In genomic region chr12:131116437-131117117, GRCh38 we compare ENCODE assay signal across 10 cellular contexts.
DNase-seq lines count a peak whose midpoint lies in the region; ATAC-seq and TF ChIP-seq lines count a peak whose summit lies in the region.
"Had no signal": no experiment of that assay in that cellular context is flagged by ENCODE, and none has a peak within 500 bp of the region (broad histone marks: within the 10 kb centered on the region; RNA-seq: fewer than 3 reads in every experiment).

No MANE protein-coding gene starts in this region.

- H3K9me3 Mint-ChIP-seq in activated naive CD4-positive, alpha-beta T cell treated with anti-CD3 and anti-CD28 coated beads, Interleukin-2, amount 50 U/mL, for 72 hours: no peaks in the 10 kb centered on the region

- H3K4me3 ChIP-seq in SJSA1: no peak overlapping the region
- H3K4me3 ChIP-seq in thymus (ENCODE audit: low read length): no peak overlapping the region
- H3K4me3 ChIP-seq in coronary artery: no peak overlapping the region
- H3K4me3 ChIP-seq: prostate gland had no signal

- no peaks in the 10 kb centered on the region for H3K36me3 Mint-ChIP-seq in activated naive CD4-positive, alpha-beta T cell treated with anti-CD3 and anti-CD28 coated beads, Interleukin-2, amount 50 U/mL, for 72 hours

- DNase-seq in NCI-H82 (lab: John Stamatoyannopoulos, UW): peak; percentile 56
- DNase-seq in NCI-H82 treated with DMSO at 0.1 percent for 48 hours (lab: John Stamatoyannopoulos, UW; ENCODE audit: unreplicated experiment): no peak
- no peak for DNase-seq in SJSA1 (ENCODE audit: low read depth in 1 of 2, low spot score in 2 of 2)
- DNase-seq in hepatic stellate cell (ENCODE audit: low spot score): peak; percentile 32
- no peak for DNase-seq in coronary artery (ENCODE audit: low spot score)
- DNase-seq in activated naive CD4-positive, alpha-beta T cell treated with anti-CD3 and anti-CD28 coated beads, Interleukin-2, amount 50 U/mL, for 72 hours (ENCODE audit: low spot score in 2 of 2): no peak
- no peak for DNase-seq in cerebellar nuclear complex (lab: John Stamatoyannopoulos, UW)
- DNase-seq: NCI-H2107 had no signal

- H3K27me3 ChIP-seq in SJSA1 (replicated peaks): no peaks in the 10 kb centered on the region
- H3K27me3 ChIP-seq in thymus (ENCODE audit: control insufficient read depth, insufficient read depth): no peaks in the 10 kb centered on the region

- H3K27ac ChIP-seq in SJSA1: 0 out of 2 replicates have a peak overlapping the region, but pooled peaks have one; percentile 76
- peak overlapping the region; percentile 9 for H3K27ac ChIP-seq in thymus (ENCODE audit: low read depth)
- H3K27ac ChIP-seq in coronary artery: peak overlapping the region in 1 of 2 donors; percentile 61
- H3K27ac ChIP-seq: prostate gland had no signal

- 67% methylated on average over 15 of the region's 15 CpGs for WGBS in thymus

- ATAC-seq in activated naive CD4-positive, alpha-beta T cell treated with anti-CD3 and anti-CD28 coated beads, Interleukin-2, amount 50 U/mL, for 72 hours: no peak

- H3K36me3 ChIP-seq in SJSA1 (no peaks in the 10 kb centered on the region), thymus (ENCODE audit: control insufficient read depth, insufficient read depth) (no peaks in the 10 kb centered on the region)
- H3K36me3 ChIP-seq: prostate gland had no signal

- H3K9me3 ChIP-seq in SJSA1 (replicated peaks) (no peaks in the 10 kb centered on the region), thymus (ENCODE audit: control insufficient read depth) (no peaks in the 10 kb centered on the region)
- H3K9me3 ChIP-seq: prostate gland had no signal

- no peak for TF ChIP-seq CTCF in coronary artery (IDR thresholded peaks at IDR 0.05)

- H3K4me1 ChIP-seq in SJSA1 (replicated peaks): peaks cover 50% of the 10 kb centered on the region
- no peaks in the 10 kb centered on the region for H3K4me1 ChIP-seq in thymus (ENCODE audit: control insufficient read depth, insufficient read depth, low read length)
- H3K4me1 ChIP-seq: prostate gland had no signal

- no peak overlapping the region for H3K27ac Mint-ChIP-seq in activated naive CD4-positive, alpha-beta T cell treated with anti-CD3 and anti-CD28 coated beads, Interleukin-2, amount 50 U/mL, for 72 hours

Comparison
In these comparisons a context has a peak if more than half of its experiments do, and no peak if none do; other contexts are left out.
1. DNase-seq: peak in NCI-H82 (single experiment) and hepatic stellate cell (single experiment); none in NCI-H82 treated with DMSO at 0.1 percent for 48 hours (single experiment), SJSA1 (0 of 2), coronary artery (single experiment), activated naive CD4-positive, alpha-beta T cell treated with anti-CD3 and anti-CD28 coated beads, Interleukin-2, amount 50 U/mL, for 72 hours (0 of 2) and cerebellar nuclear complex (0 of 2).